ENCODE assay signal across 14 cellular contexts in the genomic region with DNA sequence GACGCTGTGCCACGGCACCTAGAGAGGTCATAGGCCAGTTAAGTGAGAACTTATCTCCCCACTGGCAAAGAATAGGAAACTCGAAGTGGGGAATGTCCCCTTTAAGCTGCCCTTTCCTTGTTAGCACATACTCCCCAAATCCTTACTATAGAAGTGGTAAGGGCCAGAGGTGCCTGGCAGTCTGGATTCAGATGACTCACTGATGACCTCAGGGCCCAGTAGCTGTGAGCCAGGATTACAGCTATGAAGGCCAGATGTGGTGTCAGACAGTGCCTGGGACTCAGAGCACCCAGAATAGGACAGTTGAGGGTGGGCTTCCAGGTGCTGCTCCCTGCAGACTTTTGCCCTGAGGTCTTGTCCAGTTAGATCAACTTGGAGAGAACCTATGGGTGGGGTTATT. TPM values are rescaled to one million over a fixed set of nuclear protein-coding genes. Genes with fewer than 3 reads are reported as not detected.
DNase-seq lines count a peak whose midpoint lies in the region; ATAC-seq and TF ChIP-seq lines count a peak whose summit lies in the region.
"Had no signal": no experiment of that assay in that cellular context is flagged by ENCODE, and none has a peak within 500 bp of the region (broad histone marks: within the 10 kb centered on the region; RNA-seq: fewer than 3 reads in every experiment).

No MANE protein-coding gene starts in this region.

- H3K36me3 ChIP-seq in BJ (ENCODE audit: control insufficient read depth, insufficient read depth, low read length) = peaks cover 4% of the 10 kb centered on the region
- peaks cover 5% of the 10 kb centered on the region for H3K36me3 ChIP-seq in testis (ENCODE audit: low read depth, missing control alignments)

- intact Hi-C loops in testis (cut with DNase I; ENCODE audit: low total_unique reads) = no loop called here

- no peak for TF ChIP-seq POLR2A in testis (IDR thresholded peaks at IDR 0.05)

- TF ChIP-seq CTCF in BJ (IDR thresholded peaks at IDR 0.05; ENCODE audit: insufficient read depth, low read depth, low read length) (no peak), chondrocyte (IDR thresholded peaks at IDR 0.05) (no peak), omental fat pad (IDR thresholded peaks at IDR 0.05) (no peak), testis (IDR thresholded peaks at IDR 0.05) (no peak), mesothelial cell of epicardium (IDR thresholded peaks at IDR 0.05; ENCODE audit: unreplicated experiment) (no peak)

- peak; percentile 95 for ATAC-seq in omental fat pad (ENCODE audit: low FRiP score)
- ATAC-seq in stimulated activated memory B cell treated with anti-CD40 and anti-IgM and Interleukin-4, amounts not matched to agents 10 μg/mL and 1 μg/mL and 100 μg/mL, for 72 hours = no peak
- ATAC-seq in GM21367 (IDR thresholded peaks at IDR 0.05; ENCODE audit: unreplicated experiment) = no peak

- H3K27me3 Mint-ChIP-seq in chondrocyte (ENCODE audit: low read depth) (no peaks in the 10 kb centered on the region), mesothelial cell of epicardium (ENCODE audit: low read depth) (no peaks in the 10 kb centered on the region)
- H3K27me3 Mint-ChIP-seq in stimulated activated memory B cell treated with anti-CD40 and anti-IgM and Interleukin-4, amounts not matched to agents 10 μg/mL and 1 μg/mL and 100 μg/mL, for 72 hours = no peaks in the 10 kb centered on the region

- H3K27ac Mint-ChIP-seq in chondrocyte (ENCODE audit: unreplicated experiment) = peak overlapping the region; percentile 41
- no peak overlapping the region for H3K27ac Mint-ChIP-seq in mesothelial cell of epicardium
- no peak overlapping the region for H3K27ac Mint-ChIP-seq in stimulated activated memory B cell treated with anti-CD40 and anti-IgM and Interleukin-4, amounts not matched to agents 10 μg/mL and 1 μg/mL and 100 μg/mL, for 72 hours

- H3K4me3 ChIP-seq in BJ (ENCODE audit: low read depth, low read length) (no peak overlapping the region), testis (no peak overlapping the region)
- H3K4me3 ChIP-seq: lower lobe of right lung, Peyer's patch had no signal

- no peaks in the 10 kb centered on the region for H3K4me1 ChIP-seq in testis
- H3K4me1 ChIP-seq: Peyer's patch had no signal

- POLR2A ChIA-PET in BJ (lab: Charles Lee) = interaction anchor here (0.6 kb wide), 1 partner anchor 74 kb away, joined by 3 read pairs; no protein-coding TSS in a partner anchor

- CTCF ChIA-PET in BJ (lab: Yijun Ruan, JAX) = interaction anchor here (0.9 kb wide), 1 partner anchor 182 kb away, joined by 3 read pairs; no protein-coding TSS in a partner anchor

- H3K9me3 Mint-ChIP-seq in chondrocyte (ENCODE audit: low read depth) (no peaks in the 10 kb centered on the region), mesothelial cell of epicardium (no peaks in the 10 kb centered on the region)
- no peaks in the 10 kb centered on the region for H3K9me3 Mint-ChIP-seq in stimulated activated memory B cell treated with anti-CD40 and anti-IgM and Interleukin-4, amounts not matched to agents 10 μg/mL and 1 μg/mL and 100 μg/mL, for 72 hours
- H3K9me3 Mint-ChIP-seq: activated naive CD4-positive, alpha-beta T cell treated with anti-CD3 and anti-CD28 coated beads, Interleukin-2, amount 50 U/mL, for 72 hours had no signal

- H3K4me1 Mint-ChIP-seq in chondrocyte (ENCODE audit: low read depth) (peaks cover 16% of the 10 kb centered on the region), mesothelial cell of epicardium (peaks cover 4% of the 10 kb centered on the region)
- H3K4me1 Mint-ChIP-seq in stimulated activated memory B cell treated with anti-CD40 and anti-IgM and Interleukin-4, amounts not matched to agents 10 μg/mL and 1 μg/mL and 100 μg/mL, for 72 hours = peaks cover 11% of the 10 kb centered on the region

- H3K27ac ChIP-seq in testis = no peak overlapping the region
- H3K27ac ChIP-seq: lower lobe of right lung, Peyer's patch had no signal

- DNase-seq in BJ (ENCODE audit: low read depth) (peak; percentile 25), HS-5 (ENCODE audit: low read depth) (peak; percentile 62), chondrocyte (ENCODE audit: low spot score) (no peak), omental fat pad (ENCODE audit: low spot score) (no peak), testis (no peak), mesothelial cell of epicardium (ENCODE audit: low spot score in 2 of 2, unreplicated experiment in 2 of 2) (no peak)
- DNase-seq: activated CD4-positive, alpha-beta T cell treated with anti-CD3 and anti-CD28 coated beads for 48 hours; DMS79; lower lobe of right lung; NCI-H1436 treated with DMSO at 0.1 percent for 48 hours had no signal

- H3K27me3 ChIP-seq in BJ (ENCODE audit: control insufficient read depth, insufficient read depth, low read length) = no peaks in the 10 kb centered on the region
- no peaks in the 10 kb centered on the region for H3K27me3 ChIP-seq in testis
- H3K27me3 ChIP-seq: Peyer's patch had no signal

- H3K36me3 Mint-ChIP-seq in chondrocyte (ENCODE audit: low read depth) (peaks cover 55% of the 10 kb centered on the region), mesothelial cell of epicardium (peaks cover 22% of the 10 kb centered on the region)
- H3K36me3 Mint-ChIP-seq in stimulated activated memory B cell treated with anti-CD40 and anti-IgM and Interleukin-4, amounts not matched to agents 10 μg/mL and 1 μg/mL and 100 μg/mL, for 72 hours = peaks cover 47% of the 10 kb centered on the region

- H3K9me3 ChIP-seq in testis = no peaks in the 10 kb centered on the region
- H3K9me3 ChIP-seq: lower lobe of right lung, Peyer's patch had no signal

- no peak overlapping the region for H3K4me3 Mint-ChIP-seq in chondrocyte (ENCODE audit: unreplicated experiment)
- H3K4me3 Mint-ChIP-seq in mesothelial cell of epicardium = no peak overlapping the region
- H3K4me3 Mint-ChIP-seq in stimulated activated memory B cell treated with anti-CD40 and anti-IgM and Interleukin-4, amounts not matched to agents 10 μg/mL and 1 μg/mL and 100 μg/mL, for 72 hours = no peak overlapping the region

- WGBS in testis, 2 donors = 79 to 80% methylated on average over 1 to 3 of the region's 3 CpGs

RNA-seq across cellular contexts. Expression of gene PDIA5, which starts 37.7 kb away (rescaled TPM):
- polyA plus RNA-seq in BJ (2011; rRNA removed) (47.3 and 53.5 TPM in 2 replicates), testis (ENCODE audit: insufficient read depth, low read depth, low replicate concordance) (49.6 TPM)
- 19.1 and 21.6 TPM in 2 replicates for polyA minus RNA-seq in BJ (2011; rRNA and poly(A)+ RNA removed)
- total RNA-seq in chondrocyte (82.7 to 129 TPM (median 128 TPM) in 3 replicates), omental fat pad (10 to 100 TPM; 12.0 to 21.0 (median 15.8) TPM), testis (10 to 100 TPM; 76.0 to 76.8 TPM), mesothelial cell of epicardium (18.0 to 20.1 TPM (median 19.1 TPM) in 3 replicates)

Comparison
In these comparisons a context has a peak if more than half of its experiments do, and no peak if none do; other contexts are left out.
1. DNase-seq: peak in BJ (single experiment) and HS-5 (single experiment); none in chondrocyte (single experiment), omental fat pad (single experiment), testis (single experiment) and mesothelial cell of epicardium (0 of 2).